In genomic region chr15:23853291-23853690, GRCh38 we compare ENCODE assay signal across 16 cellular contexts.
DNase-seq lines count a peak whose midpoint lies in the region; ATAC-seq, FAIRE-seq and TF ChIP-seq lines count a peak whose summit lies in the region.
"Had no signal": no experiment of that assay in that cellular context is flagged by ENCODE, and none has a peak within 500 bp of the region (broad histone marks: within the 10 kb centered on the region; RNA-seq: fewer than 3 reads in every experiment).

No MANE protein-coding gene starts in this region.

- DNase-seq in HepG2 (ENCODE audit: low spot score) (no peak), right lobe of liver (no peak), SK-MEL-5 (ENCODE audit: low read depth, low spot score) (peak; percentile 33), fibroblast of pulmonary artery (ENCODE audit: low read depth) (peak; percentile 10), NCI-H524 (lab: John Stamatoyannopoulos, UW) (no peak), GM13977 (ENCODE audit: low spot score) (no peak), mesendoderm (no peak)
- DNase-seq: AML-193; Calu3; CD8-positive, alpha-beta T cell; DMS79 treated with DMSO at 0.1 percent for 48 hours; GF-D8; H9 had no signal

- BruUV-seq in HepG2 (replicated peaks; lab: Mats Ljungman, UMichigan), result no TSS peak

- H3K4me2 ChIP-seq in HepG2 (ENCODE audit: low read depth, low read length), result no peak overlapping the region
- no peak overlapping the region for H3K4me2 ChIP-seq in mesendoderm (ENCODE audit: low read length)
- H3K4me2 ChIP-seq: A549 had no signal

- TF ChIP-seq POLR2A in HepG2 (IDR thresholded peaks at IDR 0.05; ENCODE audit: insufficient read depth in 1 of 2, low read depth in 2 of 2, low read length in 2 of 2), result no peak
- no peak for TF ChIP-seq POLR2A in right lobe of liver (IDR thresholded peaks at IDR 0.05)

- in situ Hi-C loops in HepG2 (cut with HindIII; ENCODE audit: extremely low pct_ligation_motif_present, low pct_unique_long_range_greater_than_20kb), result no loop called here
- in situ Hi-C loops in SK-MEL-5 (cut with HindIII; ENCODE audit: low pct_unique_long_range_greater_than_20kb, low sequenced_read_pairs), result no loop called here
- in situ Hi-C loops in GM13977 (cut with MboI; ENCODE audit: low pct_unique_long_range_greater_than_20kb, low sequenced_read_pairs, unreplicated experiment), result no loop called here

- CTCF ChIA-PET in HepG2 (lab: Yijun Ruan, JAX; ENCODE audit: low intra/inter-chr PET ratio, low total read pairs), result no interaction called here

- H3K9me3 ChIP-seq in HepG2 (ENCODE audit: low read length), result no peaks in the 10 kb centered on the region
- H3K9me3 ChIP-seq in right lobe of liver, result no peaks in the 10 kb centered on the region
- H3K9me3 ChIP-seq: A549 had no signal

- H4K20me1 ChIP-seq in HepG2 (ENCODE audit: insufficient read depth, low read length), result no peaks in the 10 kb centered on the region

- H3K27ac ChIP-seq in HepG2 (ENCODE audit: extremely low read length, insufficient read depth, low read length), result no peak overlapping the region
- H3K27ac ChIP-seq in right lobe of liver, result no peak overlapping the region
- no peak overlapping the region for H3K27ac ChIP-seq in mesendoderm (ENCODE audit: low read depth, low read length)
- H3K27ac ChIP-seq: 22Rv1, A549 had no signal

- H3K27me3 ChIP-seq in HepG2 (ENCODE audit: control insufficient read depth in 1 of 2, insufficient read depth in 2 of 2, low read length in 2 of 2), result no peaks in the 10 kb centered on the region; a peak in 1 of 5 replicates
- H3K27me3 ChIP-seq in right lobe of liver, result no peaks in the 10 kb centered on the region
- H3K27me3 ChIP-seq in mesendoderm (ENCODE audit: insufficient read depth, low read length, poor library complexity), result no peaks in the 10 kb centered on the region

- no peak overlapping the region for H2BK120ac ChIP-seq in mesendoderm (ENCODE audit: low read depth, low read length)

- intact Hi-C loops in HepG2 (cut with micrococcal nuclease; ENCODE audit: unreplicated experiment) (loop anchor here (10.0 kb wide), 1 partner anchor 88 kb away; no protein-coding TSS in a partner anchor), right lobe of liver (cut with DNase I) (no loop called here)

- H3K9ac ChIP-seq in HepG2 (ENCODE audit: insufficient read depth, low read depth, low read length) (no peak overlapping the region), mesendoderm (ENCODE audit: low read length) (no peak overlapping the region)

- H4K5ac ChIP-seq in mesendoderm (ENCODE audit: low read length), result no peak overlapping the region

- TF ChIP-seq CTCF in HepG2 (CRISPR knock-in tag; IDR thresholded peaks at IDR 0.05), result no peak
- TF ChIP-seq CTCF in right lobe of liver (IDR thresholded peaks at IDR 0.05), result no peak
- TF ChIP-seq CTCF in fibroblast of pulmonary artery (IDR thresholded peaks at IDR 0.05; ENCODE audit: low read length, missing control alignments), result no peak
- TF ChIP-seq CTCF in GM13977 (IDR thresholded peaks at IDR 0.05; ENCODE audit: extremely low read depth, insufficient read depth, missing control alignments), result no peak

- H4K8ac ChIP-seq in mesendoderm (ENCODE audit: low read depth, low read length), result no peak overlapping the region

- H2BK15ac ChIP-seq in mesendoderm (replicated peaks; ENCODE audit: low read depth), result no peak overlapping the region

- no peak overlapping the region for H2AK5ac ChIP-seq in mesendoderm (ENCODE audit: low read length)

- H3K23ac ChIP-seq in mesendoderm (ENCODE audit: low read length), result no peak overlapping the region

- H3K4me3 ChIP-seq in HepG2 (replicated peaks in 1 of 3; ENCODE audit: insufficient read depth in 1 of 3, low read depth in 2 of 3, low read length in 3 of 3) (no peak overlapping the region), right lobe of liver (no peak overlapping the region), fibroblast of pulmonary artery (replicated peaks; ENCODE audit: low read depth, low read length) (no peak overlapping the region), mesendoderm (ENCODE audit: low read length) (no peak overlapping the region)
- H3K4me3 ChIP-seq: A549 had no signal

- no peak overlapping the region for H2BK5ac ChIP-seq in mesendoderm (ENCODE audit: low read length)

- 12% methylated on average over 1 of the region's 1 CpG for WGBS in HepG2 (ENCODE audit: low lambda C conversion rate)
- WGBS in right lobe of liver (ENCODE audit: insufficient coverage, low coverage, low lambda C conversion rate, missing lambda C conversion rate), result 44% methylated on average over 1 of the region's 1 CpG
- no CpG with 5 or more reads among the region's 1 CpG for WGBS in mesendoderm (ENCODE audit: extremely low coverage, insufficient coverage, low lambda C conversion rate)

- TF ChIP-seq RAD21 in HepG2 (CRISPR knock-in tag; IDR thresholded peaks at IDR 0.05), result no peak

- H3K18ac ChIP-seq in mesendoderm (ENCODE audit: low read length), result no peak overlapping the region

- TF ChIP-seq EP300 in HepG2 (IDR thresholded peaks at IDR 0.05; ENCODE audit: low read depth in 2 of 2, low read length in 2 of 2) (no peak), HepG2 (CRISPR knock-in tag; IDR thresholded peaks at IDR 0.05; ENCODE audit: borderline replicate concordance) (no peak)

- no peaks in the 10 kb centered on the region for H3K79me2 ChIP-seq in HepG2 (ENCODE audit: insufficient read depth, low read length)
- no peaks in the 10 kb centered on the region for H3K79me2 ChIP-seq in mesendoderm (ENCODE audit: control insufficient read depth, insufficient read depth, low read length)

- no peak for FAIRE-seq in HepG2 (lab: Jason Lieb, UNC)
- FAIRE-seq: A549, H1 had no signal

- H3K4me1 ChIP-seq in HepG2 (ENCODE audit: insufficient read depth, low read length) (peaks cover 5% of the 10 kb centered on the region; the same call in 1 of the 2 replicates), right lobe of liver (no peaks in the 10 kb centered on the region), mesendoderm (ENCODE audit: control insufficient read depth, low read depth, low read length) (no peaks in the 10 kb centered on the region)
- H3K4me1 ChIP-seq: A549 had no signal

- POLR2A ChIA-PET in HepG2 (lab: Yijun Ruan, JAX), result no interaction called here

- H3K79me1 ChIP-seq in mesendoderm (ENCODE audit: low read length), result no peaks in the 10 kb centered on the region

- H3K36me3 ChIP-seq in HepG2 (replicated peaks in 1 of 2; ENCODE audit: control insufficient read depth in 1 of 2, insufficient read depth in 2 of 2, low read length in 2 of 2), result no peaks in the 10 kb centered on the region
- no peaks in the 10 kb centered on the region for H3K36me3 ChIP-seq in right lobe of liver
- no peaks in the 10 kb centered on the region for H3K36me3 ChIP-seq in mesendoderm (ENCODE audit: control insufficient read depth, insufficient read depth, low read length)

- no peak overlapping the region for H2AFZ ChIP-seq in HepG2 (ENCODE audit: low read length)

- H3K56ac ChIP-seq in mesendoderm (ENCODE audit: low read length), result no peak overlapping the region

- no peak overlapping the region for H3K4ac ChIP-seq in mesendoderm (ENCODE audit: low read depth, low read length)

- ATAC-seq in HepG2, result no peak
- ATAC-seq in right lobe of liver, result no peak
- ATAC-seq: A549; CD8-positive, alpha-beta T cell had no signal

TF ChIP-seq in HepG2, 621 proteins besides CTCF, POLR2A, EP300 and RAD21:
- TF ChIP-seq NRL (CRISPR knock-in tag; IDR thresholded peaks at IDR 0.05; ENCODE audit: borderline replicate concordance) (no peak), KMT2A (CRISPR knock-in tag; IDR thresholded peaks at IDR 0.05) (no peak), CEBPB (IDR thresholded peaks at IDR 0.05; ENCODE audit: borderline replicate concordance, low read depth, low read length) (0 out of 2 replicates have a peak, but pooled peaks have one; percentile 21), JUND (CRISPR knock-in tag; IDR thresholded peaks at IDR 0.05) (no peak), SAP130 (CRISPR knock-in tag; IDR thresholded peaks at IDR 0.05; ENCODE audit: low read depth) (no peak)

Comparison
In these comparisons a context has a peak if more than half of its experiments do, and no peak if none do; other contexts are left out.
1. DNase-seq: peak in SK-MEL-5 (single experiment) and fibroblast of pulmonary artery (single experiment); none in HepG2 (single experiment), right lobe of liver (0 of 3), NCI-H524 (0 of 2), GM13977 (single experiment) and mesendoderm (single experiment).